Comparison of ENCODE assay signal across 11 cellular contexts in genomic region chr12:54262403-54262925, GRCh38. TPM values are rescaled to one million over a fixed set of nuclear protein-coding genes. Genes with fewer than 3 reads are reported as not detected.
DNase-seq lines count a peak whose midpoint lies in the region; ATAC-seq and TF ChIP-seq lines count a peak whose summit lies in the region.
"Had no signal": no experiment of that assay in that cellular context is flagged by ENCODE, and none has a peak within 500 bp of the region (broad histone marks: within the 10 kb centered on the region; RNA-seq: fewer than 3 reads in every experiment).

No MANE protein-coding gene starts in this region.

- POLR2A ChIA-PET in Caco-2 (lab: Charles Lee): interaction anchor here (0.8 to 2.5 kb wide), 2 partner anchors 17 to 24 kb away, joined by 3 to 29 read pairs; partner anchors contain the start of genes CBX5 and HNRNPA1

- no peak overlapping the region for H3K4me2 ChIP-seq in mesendoderm (ENCODE audit: low read length)

- no peaks in the 10 kb centered on the region for H3K9me3 ChIP-seq in Caco-2

- H3K4me3 Mint-ChIP-seq in Caco-2 (ENCODE audit: unreplicated experiment): no peak overlapping the region
- no peak overlapping the region for H3K4me3 Mint-ChIP-seq in activated naive CD4-positive, alpha-beta T cell treated with anti-CD3 and anti-CD28 coated beads, Interleukin-2, amount 10 ng/mL, durations not matched to agents 7 days and 5 days

- no CpG with 5 or more reads among the region's 4 CpGs for WGBS in mesendoderm (ENCODE audit: extremely low coverage, insufficient coverage, low lambda C conversion rate)

- intact Hi-C loops in Caco-2 (cut with micrococcal nuclease; ENCODE audit: unreplicated experiment): loop anchor here (1.0 kb wide), 1 partner anchor 17 kb away; no protein-coding TSS in a partner anchor

- DNase-seq in Caco-2 (peak; percentile 37 to 38), M059J (ENCODE audit: low read depth) (peak; percentile 92), cardiac fibroblast (ENCODE audit: low read depth in 2 of 2) (peak; percentile 51 to 57), mesendoderm (peak; percentile 81), NCI-H2107 treated with DMSO at 0.1 percent for 48 hours (lab: John Stamatoyannopoulos, UW; ENCODE audit: unreplicated experiment) (no peak)
- no peak for DNase-seq in activated naive CD4-positive, alpha-beta T cell treated with anti-CD3 and anti-CD28 coated beads, Interleukin-2, amount 10 ng/mL, durations not matched to agents 7 days and 5 days
- DNase-seq in activated naive CD4-positive, alpha-beta T cell treated with anti-CD3 and anti-CD28 coated beads, Interleukin-2, amount 50 U/mL, for 16 hours: no peak
- DNase-seq: activated CD4-positive, alpha-beta T cell treated with anti-CD3 and anti-CD28 coated beads, Interleukin-2, amount 50 U/mL, for 48 hours; dorsolateral prefrontal cortex; NCI-H345 had no signal

- peaks cover under 1% of the 10 kb centered on the region for H3K79me1 ChIP-seq in mesendoderm (ENCODE audit: low read length)

- no peaks in the 10 kb centered on the region for H3K36me3 ChIP-seq in Caco-2 (ENCODE audit: control insufficient read depth, insufficient read depth, low read length)
- H3K36me3 ChIP-seq in mesendoderm (ENCODE audit: control insufficient read depth, insufficient read depth, low read length): no peaks in the 10 kb centered on the region

- H3K4me3 ChIP-seq in Caco-2 (ENCODE audit: low read depth, low read length) (no peak overlapping the region), cardiac fibroblast (replicated peaks in 1 of 2; ENCODE audit: low read depth in 2 of 2, low read length in 2 of 2) (no peak overlapping the region), mesendoderm (ENCODE audit: low read length) (no peak overlapping the region)
- H3K4me3 ChIP-seq: dorsolateral prefrontal cortex had no signal

- H3K4me1 Mint-ChIP-seq in Caco-2 (ENCODE audit: low read depth, unreplicated experiment): peaks cover 15% of the 10 kb centered on the region
- peaks cover 23% of the 10 kb centered on the region for H3K4me1 Mint-ChIP-seq in activated naive CD4-positive, alpha-beta T cell treated with anti-CD3 and anti-CD28 coated beads, Interleukin-2, amount 10 ng/mL, durations not matched to agents 7 days and 5 days

- no peak overlapping the region for H4K8ac ChIP-seq in mesendoderm (ENCODE audit: low read depth, low read length)

- H3K9ac ChIP-seq in mesendoderm (ENCODE audit: low read length): peak overlapping the region; percentile 12

- H4K5ac ChIP-seq in mesendoderm (ENCODE audit: low read length): no peak overlapping the region

- H3K18ac ChIP-seq in mesendoderm (ENCODE audit: low read length): peak overlapping the region; percentile 40

- no peak overlapping the region for H3K23ac ChIP-seq in mesendoderm (ENCODE audit: low read length)

- CTCF ChIA-PET in Caco-2 (lab: Charles Lee): interaction anchor here (0.6 to 1.6 kb wide), 6 partner anchors 11 to 245 kb away, joined by 3 to 7 read pairs (median 6); partner anchors contain the start of genes COPZ1 and HNRNPA1
- CTCF ChIA-PET in activated naive CD4-positive, alpha-beta T cell treated with anti-CD3 and anti-CD28 coated beads, Interleukin-2, amount 10 ng/mL, durations not matched to agents 7 days and 5 days (lab: Charles Lee): interaction anchor here (0.8 to 2.0 kb wide), 3 partner anchors 10 to 55 kb away, joined by 3 to 7 read pairs (median 3); no protein-coding TSS in a partner anchor

- H2AK5ac ChIP-seq in mesendoderm (ENCODE audit: low read length): no peak overlapping the region

- BruUV-seq in Caco-2 (replicated peaks; lab: Mats Ljungman, UMichigan): no TSS peak

- peak overlapping the region; percentile 63 for H3K27ac ChIP-seq in mesendoderm (ENCODE audit: low read depth, low read length)

- H3K27ac Mint-ChIP-seq in Caco-2 (ENCODE audit: unreplicated experiment): peak overlapping the region; percentile 55
- H3K27ac Mint-ChIP-seq in activated naive CD4-positive, alpha-beta T cell treated with anti-CD3 and anti-CD28 coated beads, Interleukin-2, amount 10 ng/mL, durations not matched to agents 7 days and 5 days: no peak overlapping the region

- H2BK15ac ChIP-seq in mesendoderm (replicated peaks; ENCODE audit: low read depth): peak overlapping the region; percentile 92

- ATAC-seq in GM19452 (IDR thresholded peaks at IDR 0.05; ENCODE audit: unreplicated experiment): no peak

- H2BK120ac ChIP-seq in mesendoderm (ENCODE audit: low read depth, low read length): no peak overlapping the region

- H3K56ac ChIP-seq in mesendoderm (ENCODE audit: low read length): peak overlapping the region; percentile 52

- H3K4me1 ChIP-seq in Caco-2: peaks cover 22% of the 10 kb centered on the region
- peaks cover 16% of the 10 kb centered on the region for H3K4me1 ChIP-seq in mesendoderm (ENCODE audit: control insufficient read depth, low read depth, low read length)

- H3K4ac ChIP-seq in mesendoderm (ENCODE audit: low read depth, low read length): no peak overlapping the region

- no peak for TF ChIP-seq CTCF in Caco-2 (IDR thresholded peaks at IDR 0.05; ENCODE audit: insufficient read depth in 1 of 2, low read depth in 1 of 2, low read length in 1 of 2, severe bottlenecking in 1 of 2, unreplicated experiment in 1 of 2)
- no peak for TF ChIP-seq CTCF in cardiac fibroblast (IDR thresholded peaks at IDR 0.05; ENCODE audit: low read depth, low read length)

- H3K9me3 Mint-ChIP-seq in Caco-2 (ENCODE audit: unreplicated experiment): no peaks in the 10 kb centered on the region
- no peaks in the 10 kb centered on the region for H3K9me3 Mint-ChIP-seq in activated naive CD4-positive, alpha-beta T cell treated with anti-CD3 and anti-CD28 coated beads, Interleukin-2, amount 10 ng/mL, durations not matched to agents 7 days and 5 days

- peaks cover 5% of the 10 kb centered on the region for H3K36me3 Mint-ChIP-seq in Caco-2 (ENCODE audit: insufficient read depth, unreplicated experiment)
- H3K36me3 Mint-ChIP-seq in activated naive CD4-positive, alpha-beta T cell treated with anti-CD3 and anti-CD28 coated beads, Interleukin-2, amount 10 ng/mL, durations not matched to agents 7 days and 5 days: peaks cover 25% of the 10 kb centered on the region

- peaks cover 17% of the 10 kb centered on the region for H3K79me2 ChIP-seq in mesendoderm (ENCODE audit: control insufficient read depth, insufficient read depth, low read length)

- H3K27me3 Mint-ChIP-seq in Caco-2 (ENCODE audit: insufficient read depth, unreplicated experiment): no peaks in the 10 kb centered on the region
- H3K27me3 Mint-ChIP-seq in activated naive CD4-positive, alpha-beta T cell treated with anti-CD3 and anti-CD28 coated beads, Interleukin-2, amount 10 ng/mL, durations not matched to agents 7 days and 5 days: no peaks in the 10 kb centered on the region

- H2BK5ac ChIP-seq in mesendoderm (ENCODE audit: low read length): no peak overlapping the region

- H3K27me3 ChIP-seq in Caco-2 (replicated peaks; ENCODE audit: control insufficient read depth, insufficient read depth, low read length) (no peaks in the 10 kb centered on the region), mesendoderm (ENCODE audit: insufficient read depth, low read length, poor library complexity) (no peaks in the 10 kb centered on the region)
- H3K27me3 ChIP-seq: dorsolateral prefrontal cortex had no signal

RNA-seq across cellular contexts. Expression of gene CBX5, which starts 17.5 kb away (rescaled TPM):
- 85.2 and 85.5 TPM in 2 replicates for total RNA-seq in Caco-2 (2022)
- total RNA-seq in M059J (2014; rRNA removed; shearing (Covaris generic)): 37.0 and 63.1 TPM in 2 replicates
- 88.5 TPM for polyA plus RNA-seq in mesendoderm (2013, experiment 1 of 2)
- polyA plus RNA-seq in mesendoderm (2013, experiment 2 of 2): 87.9 TPM

RNA-seq across cellular contexts. Expression of gene HNRNPA1, which starts 18.1 kb away (rescaled TPM):
- total RNA-seq in Caco-2 (2022): 1,364 and 1,426 TPM in 2 replicates
- total RNA-seq in M059J (2014; rRNA removed; shearing (Covaris generic)): 317 and 339 TPM in 2 replicates
- 2,676 TPM for polyA plus RNA-seq in mesendoderm (2013, experiment 1 of 2)
- 2,661 TPM for polyA plus RNA-seq in mesendoderm (2013, experiment 2 of 2)

RNA-seq across cellular contexts. Expression of gene NFE2, which starts 38.4 kb away (rescaled TPM):
- total RNA-seq in Caco-2 (2022): 5.7 and 6.2 TPM in 2 replicates
- total RNA-seq in M059J (2014; rRNA removed; shearing (Covaris generic)): 1.3 and 2.5 TPM in 2 replicates
- polyA plus RNA-seq in mesendoderm (2013, experiment 1 of 2): 1.4 TPM
- 1.7 TPM for polyA plus RNA-seq in mesendoderm (2013, experiment 2 of 2)

Comparison
In these comparisons a context has a peak if more than half of its experiments do, and no peak if none do; other contexts are left out.
1. DNase-seq: peak in Caco-2 (2 of 2), M059J (single experiment), cardiac fibroblast (2 of 2) and mesendoderm (single experiment); none in NCI-H2107 treated with DMSO at 0.1 percent for 48 hours (single experiment), activated naive CD4-positive, alpha-beta T cell treated with anti-CD3 and anti-CD28 coated beads, Interleukin-2, amount 10 ng/mL, durations not matched to agents 7 days and 5 days (single experiment) and activated naive CD4-positive, alpha-beta T cell treated with anti-CD3 and anti-CD28 coated beads, Interleukin-2, amount 50 U/mL, for 16 hours (single experiment).